14 cellular contexts compared by ENCODE assay signal in genomic region chr9:93261735-93262523, GRCh38.
DNase-seq lines count a peak whose midpoint lies in the region; ATAC-seq and TF ChIP-seq lines count a peak whose summit lies in the region.
"Had no signal": no experiment of that assay in that cellular context is flagged by ENCODE, and none has a peak within 500 bp of the region (broad histone marks: within the 10 kb centered on the region; RNA-seq: fewer than 3 reads in every experiment).

No MANE protein-coding gene starts in this region.

- intact Hi-C loops in posterior vena cava (cut with DNase I), result no loop called here

- H3K4me1 Mint-ChIP-seq in endodermal cell, result no peaks in the 10 kb centered on the region
- H3K4me1 Mint-ChIP-seq: activated naive CD8-positive, alpha-beta T cell treated with anti-CD3 and anti-CD28 coated beads, Interleukin-2, amount 10 ng/mL, durations not matched to agents 7 days and 5 days; mesothelial cell of epicardium had no signal

- in situ Hi-C loops in GM13976 (cut with MboI; ENCODE audit: low sequenced_read_pairs, unreplicated experiment), result no loop called here

- 92 to 96% methylated on average over 13 to 26 of the region's 26 CpGs for WGBS in endodermal cell (ENCODE audit: insufficient coverage in 1 of 2, insufficient read length in 1 of 2), 2 experiments

- no peak overlapping the region for H3K9ac ChIP-seq in DND-41 (ENCODE audit: low read depth, low read length)
- H3K9ac ChIP-seq in endodermal cell (ENCODE audit: extremely low read depth, low read length, poor library complexity, severe bottlenecking), result no peak overlapping the region

- H3K27ac Mint-ChIP-seq in endodermal cell, result no peak overlapping the region
- H3K27ac Mint-ChIP-seq: activated naive CD8-positive, alpha-beta T cell treated with anti-CD3 and anti-CD28 coated beads, Interleukin-2, amount 10 ng/mL, durations not matched to agents 7 days and 5 days; mesothelial cell of epicardium; stimulated activated naive CD8-positive, alpha-beta T cell treated with anti-CD3 and anti-CD28 coated beads, Interleukin-15, Interleukin-2, amounts not matched to agents 100 ng/mL and 50 ng/mL, for 24 hours had no signal

- H2AFZ ChIP-seq in DND-41 (ENCODE audit: low read depth, low read length), result no peak overlapping the region

- peaks cover 2% of the 10 kb centered on the region for H3K36me3 Mint-ChIP-seq in endodermal cell (ENCODE audit: low read depth)
- H3K36me3 Mint-ChIP-seq: activated naive CD8-positive, alpha-beta T cell treated with anti-CD3 and anti-CD28 coated beads, Interleukin-2, amount 10 ng/mL, durations not matched to agents 7 days and 5 days had no signal

- H3K27me3 ChIP-seq in DND-41 (ENCODE audit: insufficient read depth, low read length, poor library complexity) (no peaks in the 10 kb centered on the region), endodermal cell (ENCODE audit: control insufficient read depth, insufficient read depth, low read length, poor library complexity, severe bottlenecking) (no peaks in the 10 kb centered on the region)

- H3K36me3 ChIP-seq in DND-41 (ENCODE audit: insufficient read depth, low read length), result no peaks in the 10 kb centered on the region
- peaks cover 6% of the 10 kb centered on the region for H3K36me3 ChIP-seq in endodermal cell (ENCODE audit: control insufficient read depth, insufficient read depth, low read length)

- H3K4me3 ChIP-seq in DND-41 (ENCODE audit: low read depth in 1 of 2, low read length in 2 of 2) (no peak overlapping the region), endodermal cell (ENCODE audit: low read length) (no peak overlapping the region)

- peak; percentile 24 for DNase-seq in DND-41
- peak; percentile 18 for DNase-seq in GM13976 (ENCODE audit: low spot score)
- DNase-seq in endodermal cell, result peak; percentile 44
- peak; percentile 72 for DNase-seq in posterior vena cava (ENCODE audit: low spot score)
- DNase-seq in NCI-H187 treated with DMSO at 0.1 percent for 48 hours (lab: John Stamatoyannopoulos, UW), result no peak
- no peak for DNase-seq in NCI-H1092 treated with DMSO at 0.1 percent for 48 hours (lab: John Stamatoyannopoulos, UW)
- DNase-seq: activated naive CD8-positive, alpha-beta T cell treated with anti-CD3 and anti-CD28 coated beads, Interleukin-2, amount 10 ng/mL, durations not matched to agents 7 days and 5 days; caudate nucleus; NCI-H446 treated with DMSO at 0.1 percent for 48 hours; stimulated activated CD4-positive, alpha-beta T cell treated with anti-CD3 and anti-CD28 coated beads, Interleukin-12 subunit alpha, Interleukin-12 subunit beta, amount 100 ng/mL, for 4 hours had no signal

- ATAC-seq in DND-41 (ENCODE audit: insufficient read depth, low read depth), result peak; percentile 55
- no peak for ATAC-seq in HG03139 (IDR thresholded peaks at IDR 0.05; ENCODE audit: unreplicated experiment)
- no peak for ATAC-seq in HG02938 (IDR thresholded peaks at IDR 0.05; ENCODE audit: unreplicated experiment)

- H3K79me2 ChIP-seq in DND-41 (ENCODE audit: insufficient read depth, low read length), result no peaks in the 10 kb centered on the region

- TF ChIP-seq CTCF in DND-41 (IDR thresholded peaks at IDR 0.05; ENCODE audit: borderline replicate concordance, extremely low read depth, low read length, poor library complexity, severe bottlenecking), result no peak
- no peak for TF ChIP-seq CTCF in GM13976 (IDR thresholded peaks at IDR 0.05; ENCODE audit: borderline replicate concordance, control extremely low read depth, extremely low read depth, insufficient read depth, missing control alignments)
- TF ChIP-seq CTCF in endodermal cell (conservative IDR thresholded peaks at IDR 0.05), result no peak

- peaks cover 14% of the 10 kb centered on the region for H3K4me1 ChIP-seq in DND-41 (ENCODE audit: insufficient read depth, low read length)
- no peaks in the 10 kb centered on the region for H3K4me1 ChIP-seq in endodermal cell (ENCODE audit: control insufficient read depth, insufficient read depth, low read length)

- H3K27ac ChIP-seq in DND-41 (ENCODE audit: low read length) (no peak overlapping the region), endodermal cell (ENCODE audit: low read depth, low read length) (no peak overlapping the region)

- no peak overlapping the region for H3K4me3 Mint-ChIP-seq in endodermal cell
- H3K4me3 Mint-ChIP-seq: activated naive CD8-positive, alpha-beta T cell treated with anti-CD3 and anti-CD28 coated beads, Interleukin-2, amount 10 ng/mL, durations not matched to agents 7 days and 5 days; mesothelial cell of epicardium; stimulated activated naive CD8-positive, alpha-beta T cell treated with anti-CD3 and anti-CD28 coated beads, Interleukin-15, Interleukin-2, amounts not matched to agents 100 ng/mL and 50 ng/mL, for 24 hours had no signal

- H3K9me3 ChIP-seq in DND-41 (ENCODE audit: insufficient read depth, low read length, severe bottlenecking) (no peaks in the 10 kb centered on the region), endodermal cell (ENCODE audit: control insufficient read depth, low read length) (no peaks in the 10 kb centered on the region)

- H3K4me2 ChIP-seq in DND-41 (ENCODE audit: insufficient read depth, low read length), result no peak overlapping the region

- H3K9me3 Mint-ChIP-seq in endodermal cell, result no peaks in the 10 kb centered on the region
- H3K9me3 Mint-ChIP-seq: activated naive CD8-positive, alpha-beta T cell treated with anti-CD3 and anti-CD28 coated beads, Interleukin-2, amount 10 ng/mL, durations not matched to agents 7 days and 5 days; mesothelial cell of epicardium; stimulated activated naive CD8-positive, alpha-beta T cell treated with anti-CD3 and anti-CD28 coated beads, Interleukin-15, Interleukin-2, amounts not matched to agents 100 ng/mL and 50 ng/mL, for 24 hours had no signal

- no peaks in the 10 kb centered on the region for H4K20me1 ChIP-seq in DND-41 (ENCODE audit: insufficient read depth, low read length)

- H3K27me3 Mint-ChIP-seq in endodermal cell (ENCODE audit: insufficient read depth), result no peaks in the 10 kb centered on the region
- H3K27me3 Mint-ChIP-seq: activated naive CD8-positive, alpha-beta T cell treated with anti-CD3 and anti-CD28 coated beads, Interleukin-2, amount 10 ng/mL, durations not matched to agents 7 days and 5 days; stimulated activated naive CD8-positive, alpha-beta T cell treated with anti-CD3 and anti-CD28 coated beads, Interleukin-15, Interleukin-2, amounts not matched to agents 100 ng/mL and 50 ng/mL, for 24 hours had no signal

Comparison
In these comparisons a context has a peak if more than half of its experiments do, and no peak if none do; other contexts are left out.
1. DNase-seq: peak in DND-41 (single experiment), GM13976 (single experiment), endodermal cell (single experiment) and posterior vena cava (single experiment); none in NCI-H187 treated with DMSO at 0.1 percent for 48 hours (single experiment) and NCI-H1092 treated with DMSO at 0.1 percent for 48 hours (single experiment).